In the genomic region with DNA sequence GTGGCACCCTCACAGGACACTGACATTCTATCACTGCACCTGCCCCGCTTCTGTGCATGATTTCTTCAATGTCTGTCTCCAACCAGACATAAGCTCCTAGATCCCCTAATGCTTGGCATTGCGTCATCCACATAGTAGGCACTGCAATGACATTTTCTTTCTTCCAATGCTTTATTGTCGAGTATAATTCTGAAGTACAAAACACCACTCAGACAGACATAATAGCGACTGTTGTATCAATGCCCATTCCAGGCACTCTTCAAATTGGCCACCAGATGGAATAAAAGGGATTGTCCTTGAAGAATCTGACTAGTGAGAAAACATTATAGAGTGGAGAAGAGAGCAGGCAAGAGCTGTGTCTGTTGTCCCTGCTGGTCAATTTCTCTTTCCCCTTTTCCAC, we compare ENCODE assay signal across 12 cellular contexts.
A peak's percentile ranks its signal among the peaks of the same experiment; 100 is the strongest.
DNase-seq lines count a peak whose midpoint lies in the region; ATAC-seq, FAIRE-seq and TF ChIP-seq lines count a peak whose summit lies in the region.
"Had no signal": no experiment of that assay in that cellular context is flagged by ENCODE, and none has a peak within 500 bp of the region (broad histone marks: within the 10 kb centered on the region; RNA-seq: fewer than 3 reads in every experiment).

No MANE protein-coding gene starts in this region.

- H3K27ac Mint-ChIP-seq in activated T-cell treated with anti-CD3 and anti-CD28 coated beads, Interleukin-2, amount 50 U/mL, for 24 hours = no peak overlapping the region

- H3K79me2 ChIP-seq in keratinocyte (ENCODE audit: control insufficient read depth, insufficient read depth, low read length) = no peaks in the 10 kb centered on the region

- peaks cover 3% of the 10 kb centered on the region for H3K36me3 Mint-ChIP-seq in activated T-cell treated with anti-CD3 and anti-CD28 coated beads, Interleukin-2, amount 50 U/mL, for 24 hours (ENCODE audit: low read depth)

- TF ChIP-seq CTCF in keratinocyte (optimal IDR thresholded peaks at IDR 0.05 in 1 of 3, IDR thresholded peaks at IDR 0.05 in 1 of 3, conservative IDR thresholded peaks at IDR 0.05 in 1 of 3; ENCODE audit: extremely low read depth in 1 of 3, insufficient read depth in 2 of 3, low read length in 3 of 3) = peak in 2 of 3 experiments; percentile 12 to 15

- peaks cover 13% of the 10 kb centered on the region for H3K9me3 Mint-ChIP-seq in activated T-cell treated with anti-CD3 and anti-CD28 coated beads, Interleukin-2, amount 50 U/mL, for 24 hours

- H3K9ac ChIP-seq in keratinocyte (ENCODE audit: control insufficient read depth, extremely low read depth, insufficient read depth, low read length) = no peak overlapping the region

- H3K4me1 Mint-ChIP-seq in activated T-cell treated with anti-CD3 and anti-CD28 coated beads, Interleukin-2, amount 50 U/mL, for 24 hours (ENCODE audit: low read depth) = peaks cover 23% of the 10 kb centered on the region

- H3K4me3 ChIP-seq in keratinocyte (ENCODE audit: control insufficient read depth in 2 of 3, extremely low read depth in 1 of 3, insufficient read depth in 2 of 3, low read depth in 1 of 3, low read length in 3 of 3) = no peak overlapping the region
- H3K4me3 ChIP-seq: esophagus squamous epithelium, SJSA1, tibial artery had no signal

- DNase-seq in NCI-H1105 treated with DMSO at 0.1 percent for 48 hours (lab: John Stamatoyannopoulos, UW) (peak; percentile 0), NCI-H1105 (lab: John Stamatoyannopoulos, UW) (no peak), HT1080 (ENCODE audit: low read depth) (peak; percentile 18), SW480 (ENCODE audit: low spot score) (peak; percentile 39), keratinocyte (ENCODE audit: low read depth, low spot score) (no peak), sciatic nerve (ENCODE audit: low spot score) (no peak)
- no peak for DNase-seq in activated T-cell treated with anti-CD3 and anti-CD28 coated beads, Interleukin-2, amount 50 U/mL, for 24 hours
- DNase-seq: esophagus squamous epithelium, tibial artery had no signal

- no peak overlapping the region for H3K4me3 Mint-ChIP-seq in activated T-cell treated with anti-CD3 and anti-CD28 coated beads, Interleukin-2, amount 50 U/mL, for 24 hours
- H3K4me3 Mint-ChIP-seq: activated naive CD4-positive, alpha-beta T cell treated with anti-CD3 and anti-CD28 coated beads, Interleukin-2, amount 50 U/mL, for 24 hours had no signal

- H3K9me1 ChIP-seq in keratinocyte (ENCODE audit: control insufficient read depth, extremely low read depth, insufficient read depth, low read length) = no peaks in the 10 kb centered on the region

- H3K27me3 Mint-ChIP-seq in activated T-cell treated with anti-CD3 and anti-CD28 coated beads, Interleukin-2, amount 50 U/mL, for 24 hours = peaks cover 55% of the 10 kb centered on the region
- H3K27me3 Mint-ChIP-seq: activated naive CD4-positive, alpha-beta T cell treated with anti-CD3 and anti-CD28 coated beads, Interleukin-2, amount 50 U/mL, for 24 hours had no signal

- intact Hi-C loops in sciatic nerve (cut with DNase I) = no loop called here

- no peaks in the 10 kb centered on the region for H3K36me3 ChIP-seq in keratinocyte (ENCODE audit: control insufficient read depth in 2 of 2, extremely low read depth in 1 of 2, insufficient read depth in 2 of 2, low read length in 2 of 2)
- H3K36me3 ChIP-seq: esophagus squamous epithelium, SJSA1, tibial artery had no signal

- dilution Hi-C loops in keratinocyte (cut with MboI; ENCODE audit: extremely low pct_ligation_motif_present, low sequenced_read_pairs) = no loop called here

- peaks cover 7% of the 10 kb centered on the region for H3K4me1 ChIP-seq in keratinocyte (ENCODE audit: control insufficient read depth, extremely low read depth, insufficient read depth, low read length)

- no peak overlapping the region for H3K4me2 ChIP-seq in keratinocyte (ENCODE audit: control insufficient read depth, extremely low read depth, insufficient read depth, low read depth, low read length)

- FAIRE-seq in keratinocyte (lab: Jason Lieb, UNC) = no peak

- ATAC-seq in sciatic nerve (no peak), GM19351 (IDR thresholded peaks at IDR 0.05; ENCODE audit: unreplicated experiment) (no peak)

- no peaks in the 10 kb centered on the region for H3K27me3 ChIP-seq in keratinocyte (ENCODE audit: control insufficient read depth, extremely low read depth, insufficient read depth, low read length)
- H3K27me3 ChIP-seq: esophagus squamous epithelium, SJSA1, tibial artery had no signal

- H3K27ac ChIP-seq in keratinocyte (ENCODE audit: control insufficient read depth, insufficient read depth, low read length) = no peak overlapping the region
- H3K27ac ChIP-seq: esophagus squamous epithelium, SJSA1, tibial artery had no signal

- H3K9me3 ChIP-seq in keratinocyte (ENCODE audit: control insufficient read depth, low read depth, low read length) = no peaks in the 10 kb centered on the region
- H3K9me3 ChIP-seq: esophagus squamous epithelium, tibial artery had no signal

- H4K20me1 ChIP-seq in keratinocyte (ENCODE audit: control insufficient read depth, extremely low read depth, insufficient read depth, low read length) = no peaks in the 10 kb centered on the region

- no peak overlapping the region for H2AFZ ChIP-seq in keratinocyte (ENCODE audit: control insufficient read depth, low read length)

Comparison
In these comparisons a context has a peak if more than half of its experiments do, and no peak if none do; other contexts are left out.
1. DNase-seq: peak in NCI-H1105 treated with DMSO at 0.1 percent for 48 hours (single experiment), HT1080 (single experiment) and SW480 (single experiment); none in NCI-H1105 (single experiment), keratinocyte (single experiment), sciatic nerve (single experiment) and activated T-cell treated with anti-CD3 and anti-CD28 coated beads, Interleukin-2, amount 50 U/mL, for 24 hours (single experiment).